In genomic region chr15:100722551-100723322, GRCh38 we compare ENCODE assay signal across 1 cellular context.
TF ChIP-seq lines count a peak whose summit lies in the region.

No MANE protein-coding gene starts in this region.

TF ChIP-seq in HCT116, 20 proteins besides CTCF, POLR2A, EP300 and RAD21 (continued from another document):
- TF ChIP-seq, protein P1, sequence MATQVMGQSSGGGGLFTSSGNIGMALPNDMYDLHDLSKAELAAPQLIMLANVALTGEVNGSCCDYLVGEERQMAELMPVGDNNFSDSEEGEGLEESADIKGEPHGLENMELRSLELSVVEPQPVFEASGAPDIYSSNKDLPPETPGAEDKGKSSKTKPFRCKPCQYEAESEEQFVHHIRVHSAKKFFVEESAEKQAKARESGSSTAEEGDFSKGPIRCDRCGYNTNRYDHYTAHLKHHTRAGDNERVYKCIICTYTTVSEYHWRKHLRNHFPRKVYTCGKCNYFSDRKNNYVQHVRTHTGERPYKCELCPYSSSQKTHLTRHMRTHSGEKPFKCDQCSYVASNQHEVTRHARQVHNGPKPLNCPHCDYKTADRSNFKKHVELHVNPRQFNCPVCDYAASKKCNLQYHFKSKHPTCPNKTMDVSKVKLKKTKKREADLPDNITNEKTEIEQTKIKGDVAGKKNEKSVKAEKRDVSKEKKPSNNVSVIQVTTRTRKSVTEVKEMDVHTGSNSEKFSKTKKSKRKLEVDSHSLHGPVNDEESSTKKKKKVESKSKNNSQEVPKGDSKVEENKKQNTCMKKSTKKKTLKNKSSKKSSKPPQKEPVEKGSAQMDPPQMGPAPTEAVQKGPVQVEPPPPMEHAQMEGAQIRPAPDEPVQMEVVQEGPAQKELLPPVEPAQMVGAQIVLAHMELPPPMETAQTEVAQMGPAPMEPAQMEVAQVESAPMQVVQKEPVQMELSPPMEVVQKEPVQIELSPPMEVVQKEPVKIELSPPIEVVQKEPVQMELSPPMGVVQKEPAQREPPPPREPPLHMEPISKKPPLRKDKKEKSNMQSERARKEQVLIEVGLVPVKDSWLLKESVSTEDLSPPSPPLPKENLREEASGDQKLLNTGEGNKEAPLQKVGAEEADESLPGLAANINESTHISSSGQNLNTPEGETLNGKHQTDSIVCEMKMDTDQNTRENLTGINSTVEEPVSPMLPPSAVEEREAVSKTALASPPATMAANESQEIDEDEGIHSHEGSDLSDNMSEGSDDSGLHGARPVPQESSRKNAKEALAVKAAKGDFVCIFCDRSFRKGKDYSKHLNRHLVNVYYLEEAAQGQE (IDR thresholded peaks at IDR 0.05; ENCODE audit: low read depth): no peak
- no peak for TF ChIP-seq ZNF274 (IDR thresholded peaks at IDR 0.05; ENCODE audit: low read depth, low read length)
- no peak for TF ChIP-seq SRF (IDR thresholded peaks at IDR 0.05; ENCODE audit: low read depth)
- TF ChIP-seq EZH2phosphoT487 (IDR thresholded peaks at IDR 0.05; ENCODE audit: borderline replicate concordance): no peak
- TF ChIP-seq SIN3A (IDR thresholded peaks at IDR 0.05; ENCODE audit: low read depth): no peak
- no peak for TF ChIP-seq CBX3 (IDR thresholded peaks at IDR 0.05; ENCODE audit: low read depth)
- no peak for TF ChIP-seq ATF3 (IDR thresholded peaks at IDR 0.05)
- no peak for TF ChIP-seq YY1 (IDR thresholded peaks at IDR 0.05; ENCODE audit: extremely low read depth, insufficient replicate concordance, low read depth, low read length)
